In the genomic region with DNA sequence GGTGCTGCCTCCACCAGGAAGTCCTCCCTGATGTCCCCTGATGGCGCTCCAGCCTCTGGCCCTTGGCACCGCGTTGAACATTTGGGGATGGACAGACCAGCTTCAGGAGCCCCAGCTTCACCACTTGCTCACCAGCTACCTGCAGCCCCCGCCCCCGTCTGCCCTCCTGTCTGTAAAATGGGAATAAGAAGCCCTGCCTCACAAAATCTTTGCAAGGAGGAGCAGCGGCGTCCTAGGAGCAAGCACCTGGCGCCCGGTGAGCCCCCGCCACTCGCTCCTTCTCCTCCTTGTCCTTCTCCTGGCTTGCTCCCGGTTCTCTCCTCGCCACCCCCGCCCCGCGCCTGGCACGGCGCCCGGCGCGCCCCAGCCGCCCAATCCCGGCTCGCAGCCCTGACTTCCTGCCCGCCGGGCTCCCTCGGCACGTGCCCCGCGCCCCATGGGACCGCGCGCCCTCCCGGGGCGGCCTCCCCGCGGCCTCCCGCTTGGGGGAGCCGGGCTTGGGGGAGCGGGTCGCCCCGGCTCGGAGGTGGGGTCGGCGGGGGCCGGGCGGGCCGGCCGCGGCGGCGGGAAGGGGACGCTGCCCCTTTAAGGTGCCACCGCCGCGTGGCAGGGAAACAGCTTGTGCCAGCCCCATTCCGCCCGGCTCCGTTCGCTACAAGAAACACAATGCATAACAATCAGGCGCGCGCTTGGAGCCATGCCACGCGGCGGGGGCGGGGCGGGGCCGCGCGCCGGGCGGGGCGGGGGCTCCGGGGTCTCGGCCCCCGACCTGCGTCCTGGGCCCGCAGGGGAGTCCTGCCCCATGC, we compare ENCODE assay signal across 8 cellular contexts. TPM values are rescaled to one million over a fixed set of nuclear protein-coding genes. Genes with fewer than 3 reads are reported as not detected.
DNase-seq lines count a peak whose midpoint lies in the region; ATAC-seq and TF ChIP-seq lines count a peak whose summit lies in the region.

No MANE protein-coding gene starts in this region.

- no peaks in the 10 kb centered on the region for H3K79me2 ChIP-seq in DND-41 (ENCODE audit: insufficient read depth, low read length)

- H3K9ac ChIP-seq in DND-41 (ENCODE audit: low read depth, low read length), result peak overlapping the region; percentile 50; the same call in 1 of the 2 replicates
- H3K9ac ChIP-seq in skeletal muscle tissue (ENCODE audit: low read depth in 1 of 3, low read length in 3 of 3), result peak overlapping the region in 1 of 3 donors; percentile 40

- no peak overlapping the region for H3K27ac Mint-ChIP-seq in T-helper 17 cell

- H3K4me1 ChIP-seq in DND-41 (ENCODE audit: insufficient read depth, low read length) (peaks cover 23% of the 10 kb centered on the region), skeletal muscle tissue (ENCODE audit: control insufficient read depth in 3 of 3, insufficient read depth in 3 of 3, low read length in 3 of 3) (peaks cover 9 to 13% (median 9%) of the 10 kb centered on the region in 3 donors)

- ATAC-seq in DND-41 (ENCODE audit: insufficient read depth, low read depth) (peak; percentile 76), T-helper 17 cell (peak; percentile 60), GM21576 (IDR thresholded peaks at IDR 0.05; ENCODE audit: unreplicated experiment) (no peak), GM18520 (IDR thresholded peaks at IDR 0.05; ENCODE audit: unreplicated experiment) (no peak)

- peak overlapping the region; percentile 74 for H2AFZ ChIP-seq in DND-41 (ENCODE audit: low read depth, low read length)

- H3K9me3 ChIP-seq in DND-41 (ENCODE audit: insufficient read depth, low read length, severe bottlenecking) (no peaks in the 10 kb centered on the region), T-helper 17 cell (ENCODE audit: control insufficient read depth, low read length, poor library complexity, severe bottlenecking) (no peaks in the 10 kb centered on the region), skeletal muscle tissue (ENCODE audit: control insufficient read depth in 3 of 3, low read length in 3 of 3) (no peaks in the 10 kb centered on the region)

- TF ChIP-seq CTCF in DND-41 (IDR thresholded peaks at IDR 0.05; ENCODE audit: borderline replicate concordance, extremely low read depth, low read length, poor library complexity, severe bottlenecking), result no peak

- peak; percentile 74 for DNase-seq in DND-41
- DNase-seq in NAMALWA (ENCODE audit: low spot score), result peak; percentile 66
- peak; percentile 35 to 46 (median 40) for DNase-seq in T-helper 17 cell
- DNase-seq in anterior cingulate cortex (lab: John Stamatoyannopoulos, UW), result peak in 47 of 58 donors; percentile 19 to 76 (median 48)
- peak in 34 of 51 donors; percentile 6 to 62 (median 38) for DNase-seq in hypothalamus (lab: John Stamatoyannopoulos, UW)

- H3K27me3 ChIP-seq in DND-41 (ENCODE audit: insufficient read depth, low read length, poor library complexity), result peaks cover 48% of the 10 kb centered on the region
- peaks cover 25 to 43% (median 34%) of the 10 kb centered on the region in 3 donors for H3K27me3 ChIP-seq in skeletal muscle tissue (ENCODE audit: control insufficient read depth in 3 of 3, insufficient read depth in 3 of 3, low read length in 3 of 3)

- H3K27me3 Mint-ChIP-seq in T-helper 17 cell, result peaks cover 24% of the 10 kb centered on the region

- H3K4me3 Mint-ChIP-seq in T-helper 17 cell, result peak overlapping the region; percentile 86

- H3K4me3 ChIP-seq in DND-41 (ENCODE audit: low read depth in 1 of 2, low read length in 2 of 2), result peak overlapping the region in 1 of 2 experiments; percentile 56; a peak in 3 of 4 replicates
- peak overlapping the region in 2 of 3 donors; percentile 29 to 40 for H3K4me3 ChIP-seq in skeletal muscle tissue (ENCODE audit: low read length in 3 of 3)

- H3K4me1 Mint-ChIP-seq in T-helper 17 cell, result peaks cover 21% of the 10 kb centered on the region

- no peaks in the 10 kb centered on the region for H3K36me3 ChIP-seq in DND-41 (ENCODE audit: insufficient read depth, low read length)
- H3K36me3 ChIP-seq in skeletal muscle tissue (ENCODE audit: control insufficient read depth in 3 of 3, insufficient read depth in 3 of 3, low read length in 3 of 3), result no peaks in the 10 kb centered on the region

- H3K36me3 Mint-ChIP-seq in T-helper 17 cell (ENCODE audit: low read depth), result no peaks in the 10 kb centered on the region

- peaks cover 11% of the 10 kb centered on the region; the same call in 1 of the 2 replicates for H4K20me1 ChIP-seq in DND-41 (ENCODE audit: insufficient read depth, low read length)

- H3K27ac ChIP-seq in DND-41 (ENCODE audit: low read length) (no peak overlapping the region), skeletal muscle tissue (ENCODE audit: low read depth, low read length) (no peak overlapping the region)

- H3K4me2 ChIP-seq in DND-41 (ENCODE audit: insufficient read depth, low read length), result peak overlapping the region; percentile 94

RNA-seq across cellular contexts. Expression of gene PPP1R1B, which starts 9.1 kb away (rescaled TPM):
- total RNA-seq in T-helper 17 cell (under 1 TPM; 0.22 to 0.42 TPM), skeletal muscle tissue (3.1 TPM)

RNA-seq across cellular contexts. Expression of gene NEUROD2, which starts 9.9 kb away (rescaled TPM):
- total RNA-seq in T-helper 17 cell (not detected), skeletal muscle tissue (not detected)

RNA-seq across cellular contexts. Expression of gene STARD3, which starts 19.3 kb away (rescaled TPM):
- total RNA-seq in T-helper 17 cell, result 10 to 100 TPM; 60.9 to 67.2 TPM
- 11.5 TPM for total RNA-seq in skeletal muscle tissue

RNA-seq across cellular contexts. Expression of gene TCAP, which starts 47.5 kb away (rescaled TPM):
- total RNA-seq in T-helper 17 cell, result 1 to 10 TPM; 1.5 to 3.1 TPM
- total RNA-seq in skeletal muscle tissue, result 78.8 TPM

RNA-seq across cellular contexts. Expression of gene PNMT, which starts 50.6 kb away (rescaled TPM):
- not detected for total RNA-seq in T-helper 17 cell
- 0.52 TPM for total RNA-seq in skeletal muscle tissue

Comparison
In these comparisons a context has a peak if more than half of its experiments do, and no peak if none do; other contexts are left out.
1. ATAC-seq: peak in DND-41 (single experiment) and T-helper 17 cell (single experiment); none in GM21576 (single experiment) and GM18520 (single experiment).
2. Peak in every context shown above with its lines, with median percentiles within 50 percentile points of each other: DNase-seq.